Comparison of ENCODE assay signal across 8 cellular contexts in genomic region chr11:65040520-65041205, GRCh38. TPM values are rescaled to one million over a fixed set of nuclear protein-coding genes. Genes with fewer than 3 reads are reported as not detected.
DNase-seq lines count a peak whose midpoint lies in the region; ATAC-seq and TF ChIP-seq lines count a peak whose summit lies in the region.

No MANE protein-coding gene starts in this region.

- peaks cover 42% of the 10 kb centered on the region for H3K79me2 ChIP-seq in DND-41 (ENCODE audit: insufficient read depth, low read length)
- H3K79me2 ChIP-seq in fibroblast of lung (ENCODE audit: control insufficient read depth, insufficient read depth, low read length): peaks cover 9% of the 10 kb centered on the region

- H2AFZ ChIP-seq in DND-41 (ENCODE audit: low read depth, low read length) (peak overlapping the region; percentile 81), fibroblast of lung (ENCODE audit: low read length) (peak overlapping the region; percentile 64)

- no peaks in the 10 kb centered on the region for H3K9me3 Mint-ChIP-seq in naive B cell
- H3K9me3 Mint-ChIP-seq in stimulated activated effector memory CD8-positive, alpha-beta T cell treated with anti-CD3 and anti-CD28 coated beads, Interleukin-12 subunit alpha, Interleukin-12 subunit beta, amount 100 ng/mL, for 72 hours: no peaks in the 10 kb centered on the region

- ATAC-seq in DND-41 (ENCODE audit: insufficient read depth, low read depth) (peak; percentile 89), GM21825 (IDR thresholded peaks at IDR 0.05; ENCODE audit: unreplicated experiment) (peak; percentile 85), naive B cell (ENCODE audit: low read depth in 2 of 2) (peak; percentile 85 to 86)
- ATAC-seq in stimulated activated effector memory CD8-positive, alpha-beta T cell treated with anti-CD3 and anti-CD28 coated beads, Interleukin-12 subunit alpha, Interleukin-12 subunit beta, amount 100 ng/mL, for 72 hours: peak; percentile 96

- H3K27me3 ChIP-seq in DND-41 (ENCODE audit: insufficient read depth, low read length, poor library complexity): no peaks in the 10 kb centered on the region
- no peaks in the 10 kb centered on the region for H3K27me3 ChIP-seq in Peyer's patch
- H3K27me3 ChIP-seq in fibroblast of lung (ENCODE audit: control insufficient read depth, insufficient read depth, low read length): no peaks in the 10 kb centered on the region

- H3K27ac Mint-ChIP-seq in naive B cell: peak overlapping the region; percentile 79 to 96 (median 92)
- peak overlapping the region; percentile 93 for H3K27ac Mint-ChIP-seq in stimulated activated effector memory CD8-positive, alpha-beta T cell treated with anti-CD3 and anti-CD28 coated beads, Interleukin-12 subunit alpha, Interleukin-12 subunit beta, amount 100 ng/mL, for 72 hours

- H3K36me3 ChIP-seq in DND-41 (ENCODE audit: insufficient read depth, low read length) (peaks cover 50% of the 10 kb centered on the region), KOPT-K1 (ENCODE audit: insufficient read depth, low read length) (peaks cover 54% of the 10 kb centered on the region), Peyer's patch (peaks cover 0 to 53% (median 0%) of the 10 kb centered on the region in 3 donors), fibroblast of lung (ENCODE audit: control insufficient read depth, insufficient read depth, low read length) (peaks cover 11% of the 10 kb centered on the region)

- H3K36me3 Mint-ChIP-seq in naive B cell: peaks cover 0 to 10% of the 10 kb centered on the region in 2 donors
- H3K36me3 Mint-ChIP-seq in stimulated activated effector memory CD8-positive, alpha-beta T cell treated with anti-CD3 and anti-CD28 coated beads, Interleukin-12 subunit alpha, Interleukin-12 subunit beta, amount 100 ng/mL, for 72 hours: peaks cover 31% of the 10 kb centered on the region

- H3K4me3 ChIP-seq in DND-41 (ENCODE audit: low read depth in 1 of 2, low read length in 2 of 2) (peak overlapping the region; percentile 74 to 95), Peyer's patch (peak overlapping the region; percentile 73 to 89 (median 82)), fibroblast of lung (replicated peaks in 1 of 4; ENCODE audit: control extremely low read depth in 1 of 4, insufficient read depth in 1 of 4, low read depth in 3 of 4, low read length in 4 of 4) (peak overlapping the region; percentile 53 to 72 (median 66))

- peak overlapping the region; percentile 89 for H3K27ac ChIP-seq in DND-41 (ENCODE audit: low read length)
- peak overlapping the region; percentile 85 for H3K27ac ChIP-seq in KOPT-K1 (ENCODE audit: low read depth, low read length, poor library complexity, severe bottlenecking)
- H3K27ac ChIP-seq in Peyer's patch: peak overlapping the region; percentile 88 to 94 (median 92)
- peak overlapping the region; percentile 63 for H3K27ac ChIP-seq in fibroblast of lung (ENCODE audit: insufficient read depth, low read length)

- H3K4me1 ChIP-seq in DND-41 (ENCODE audit: insufficient read depth, low read length) (peaks cover 44% of the 10 kb centered on the region), Peyer's patch (peaks cover 0 to 33% (median 5%) of the 10 kb centered on the region in 4 donors), fibroblast of lung (ENCODE audit: control insufficient read depth, extremely low read depth, insufficient read depth, low read length) (no peaks in the 10 kb centered on the region)

- peak overlapping the region; percentile 94 to 97 (median 96) for H3K4me3 Mint-ChIP-seq in naive B cell
- peak overlapping the region; percentile 83 for H3K4me3 Mint-ChIP-seq in stimulated activated effector memory CD8-positive, alpha-beta T cell treated with anti-CD3 and anti-CD28 coated beads, Interleukin-12 subunit alpha, Interleukin-12 subunit beta, amount 100 ng/mL, for 72 hours

- H3K4me1 Mint-ChIP-seq in naive B cell: peaks cover 9 to 28% (median 13%) of the 10 kb centered on the region in 3 donors
- H3K4me1 Mint-ChIP-seq in stimulated activated effector memory CD8-positive, alpha-beta T cell treated with anti-CD3 and anti-CD28 coated beads, Interleukin-12 subunit alpha, Interleukin-12 subunit beta, amount 100 ng/mL, for 72 hours: peaks cover 17% of the 10 kb centered on the region

- DNase-seq in DND-41 (peak; percentile 96), Peyer's patch (peak; percentile 90 to 95 (median 94)), activated T-helper 1 cell treated with Interleukin-2 at 50 U/mL for 16 hours (ENCODE audit: low read depth) (peak; percentile 74), fibroblast of lung (ENCODE audit: low read depth in 2 of 2) (peak; percentile 94), naive B cell (peak; percentile 84)
- DNase-seq in stimulated activated effector memory CD8-positive, alpha-beta T cell treated with anti-CD3 and anti-CD28 coated beads, Interleukin-12 subunit alpha, Interleukin-12 subunit beta, amount 100 ng/mL, for 72 hours (ENCODE audit: low spot score in 2 of 2): peak; percentile 83 to 94

- peak overlapping the region; percentile 91 for H3K9ac ChIP-seq in DND-41 (ENCODE audit: low read depth, low read length)
- H3K9ac ChIP-seq in fibroblast of lung (ENCODE audit: insufficient read depth, low read length): peak overlapping the region; percentile 52

- TF ChIP-seq CTCF in DND-41 (IDR thresholded peaks at IDR 0.05; ENCODE audit: borderline replicate concordance, extremely low read depth, low read length, poor library complexity, severe bottlenecking) (no peak), Peyer's patch (IDR thresholded peaks at IDR 0.05) (no peak), fibroblast of lung (conservative IDR thresholded peaks at IDR 0.05 in 1 of 2, IDR thresholded peaks at IDR 0.05 in 1 of 2; ENCODE audit: low read depth in 1 of 2, low read length in 2 of 2) (no peak)

- H3K4me2 ChIP-seq in DND-41 (ENCODE audit: insufficient read depth, low read length): peak overlapping the region; percentile 93
- H3K4me2 ChIP-seq in fibroblast of lung (ENCODE audit: extremely low read depth, insufficient read depth, low read length): peak overlapping the region; percentile 67

- H4K20me1 ChIP-seq in DND-41 (ENCODE audit: insufficient read depth, low read length) (peaks cover 24% of the 10 kb centered on the region), fibroblast of lung (ENCODE audit: control insufficient read depth, extremely low read depth, insufficient read depth, low read length) (no peaks in the 10 kb centered on the region)

- no peak for TF ChIP-seq POLR2A in Peyer's patch (IDR thresholded peaks at IDR 0.05)

- H3K9me3 ChIP-seq in DND-41 (ENCODE audit: insufficient read depth, low read length, severe bottlenecking) (no peaks in the 10 kb centered on the region), KOPT-K1 (ENCODE audit: insufficient read depth, low read length, poor library complexity, severe bottlenecking) (no peaks in the 10 kb centered on the region), Peyer's patch (no peaks in the 10 kb centered on the region), fibroblast of lung (ENCODE audit: control insufficient read depth, insufficient read depth, low read depth, low read length) (no peaks in the 10 kb centered on the region)

- no peaks in the 10 kb centered on the region for H3K27me3 Mint-ChIP-seq in naive B cell

RNA-seq across cellular contexts. Expression of gene SAC3D1, which starts 0.3 kb away (rescaled TPM):
- total RNA-seq in Peyer's patch (10 to 100 TPM; 10.9 to 21.5 (median 13.9) TPM), fibroblast of lung (8.6 and 10.0 TPM in 2 replicates)
- polyA plus RNA-seq in fibroblast of lung (3.1 and 7.1 TPM in 2 replicates), naive B cell (ENCODE audit: low read depth in 6 of 6) (1 to 10 TPM; 4.7 to 9.6 (median 6.4) TPM)
- polyA plus RNA-seq in fibroblast of lung (2012): 6.9 and 17.2 TPM in 2 replicates
- 3.4 and 12.1 TPM in 2 replicates for polyA minus RNA-seq in fibroblast of lung (ENCODE audit: low replicate concordance)

RNA-seq across cellular contexts. Expression of gene SNX15, which starts 13.4 kb away (rescaled TPM):
- total RNA-seq in Peyer's patch: 10 to 100 TPM; 15.7 to 39.0 (median 27.3) TPM
- total RNA-seq in fibroblast of lung: 11.3 and 14.4 TPM in 2 replicates
- polyA plus RNA-seq in fibroblast of lung: 10.2 and 15.2 TPM in 2 replicates
- polyA plus RNA-seq in fibroblast of lung (2012): 15.7 and 23.9 TPM in 2 replicates
- polyA minus RNA-seq in fibroblast of lung (ENCODE audit: low replicate concordance): 24.1 and 40.8 TPM in 2 replicates
- 10 to 100 TPM; 11.7 to 18.3 (median 14.9) TPM for polyA plus RNA-seq in naive B cell (ENCODE audit: low read depth in 6 of 6)

RNA-seq across cellular contexts. Expression of gene NAALADL1, which starts 17.7 kb away (rescaled TPM):
- total RNA-seq in Peyer's patch: 1,000 to 10,000 TPM in 2 of 4 donors, 100 to 1,000 TPM in 1, 10 to 100 TPM in 1; 40.4 to 1,241 (median 898) TPM
- total RNA-seq in fibroblast of lung: 26.2 and 35.5 TPM in 2 replicates
- polyA plus RNA-seq in fibroblast of lung: 14.8 and 14.9 TPM in 2 replicates
- polyA plus RNA-seq in fibroblast of lung (2012): 23.0 and 29.2 TPM in 2 replicates
- 20.2 and 38.6 TPM in 2 replicates for polyA minus RNA-seq in fibroblast of lung (ENCODE audit: low replicate concordance)
- polyA plus RNA-seq in naive B cell (ENCODE audit: low read depth in 6 of 6): 10 to 100 TPM; 19.4 to 28.3 (median 24.3) TPM

RNA-seq across cellular contexts. Expression of gene ARL2, which starts 26.7 kb away (rescaled TPM):
- total RNA-seq in Peyer's patch (100 to 1,000 TPM in 1 of 4 donors, 10 to 100 TPM in 3; 64.4 to 103 (median 77.2) TPM), fibroblast of lung (99.9 and 138 TPM in 2 replicates)
- polyA plus RNA-seq in fibroblast of lung (99.2 and 173 TPM in 2 replicates), naive B cell (ENCODE audit: low read depth in 6 of 6) (10 to 100 TPM; 45.9 to 74.0 (median 64.2) TPM)
- 125 and 179 TPM in 2 replicates for polyA plus RNA-seq in fibroblast of lung (2012)
- polyA minus RNA-seq in fibroblast of lung (ENCODE audit: low replicate concordance): 28.7 and 30.7 TPM in 2 replicates

RNA-seq across cellular contexts. Expression of gene CDCA5, which starts 43.2 kb away (rescaled TPM):
- total RNA-seq in Peyer's patch (10 to 100 TPM in 1 of 4 donors, 1 to 10 TPM in 2, under 1 TPM in 1; 0.94 to 27.2 (median 6.4) TPM), fibroblast of lung (0.26 and 3.0 TPM in 2 replicates)
- polyA plus RNA-seq in fibroblast of lung (4.6 and 18.1 TPM in 2 replicates), naive B cell (ENCODE audit: low read depth in 6 of 6) (under 1 TPM in 5 of 6 donors, not detected in 1; 0.11 to 1.00 (median 0.47) TPM)
- 6.3 and 23.6 TPM in 2 replicates for polyA plus RNA-seq in fibroblast of lung (2012)
- polyA minus RNA-seq in fibroblast of lung (ENCODE audit: low replicate concordance): 22.0 and 42.4 TPM in 2 replicates

Comparison
In these comparisons a context has a peak if more than half of its experiments do, and no peak if none do; other contexts are left out.
1. Peak in every context shown above with its lines: DNase-seq, ATAC-seq, H3K4me3 ChIP-seq and H3K27ac ChIP-seq.